In the genomic region with DNA sequence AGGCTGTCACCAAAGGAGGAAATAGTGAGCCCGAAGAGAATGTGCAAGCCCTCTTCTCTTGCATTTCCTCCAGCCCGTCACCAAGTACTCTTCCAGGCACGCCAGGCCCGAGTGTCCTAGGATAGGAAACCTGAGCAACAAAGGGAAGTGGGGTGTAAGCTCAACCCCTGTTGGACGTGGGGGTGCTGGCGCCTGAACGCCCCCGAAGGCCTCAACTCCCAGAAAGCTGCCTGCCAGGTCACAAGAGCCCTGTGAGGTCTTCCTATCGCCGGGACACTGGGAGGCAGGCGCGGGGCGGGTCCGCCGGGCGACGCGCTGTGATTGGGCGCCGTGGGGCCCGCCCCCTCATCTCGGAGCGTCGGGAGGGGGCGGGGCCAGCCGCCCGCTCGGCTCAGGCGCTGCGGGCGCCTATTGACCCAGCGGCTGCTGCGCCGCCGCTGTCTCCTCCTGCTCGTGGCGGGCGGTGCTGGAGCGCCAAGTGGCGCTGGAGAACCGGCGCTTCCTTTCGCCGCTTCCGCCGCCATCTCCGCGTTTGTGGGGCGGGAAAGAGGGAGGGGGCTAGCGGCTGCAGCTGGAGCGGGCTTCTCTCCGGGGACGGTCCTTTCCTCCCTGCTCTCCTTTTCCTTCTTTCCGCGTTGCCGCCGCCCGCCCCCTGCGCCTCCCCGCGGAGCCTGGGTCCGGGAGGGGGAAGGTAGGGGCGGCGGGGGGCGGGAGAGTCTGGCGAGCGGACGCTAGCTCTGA, we compare ENCODE assay signal across 1 cellular context.
TF ChIP-seq lines count a peak whose summit lies in the region.

No MANE protein-coding gene starts in this region.

TF ChIP-seq in HepG2, 621 proteins besides CTCF, POLR2A, EP300 and RAD21 (continued from another document and continues in another):
- TF ChIP-seq, protein P1, sequence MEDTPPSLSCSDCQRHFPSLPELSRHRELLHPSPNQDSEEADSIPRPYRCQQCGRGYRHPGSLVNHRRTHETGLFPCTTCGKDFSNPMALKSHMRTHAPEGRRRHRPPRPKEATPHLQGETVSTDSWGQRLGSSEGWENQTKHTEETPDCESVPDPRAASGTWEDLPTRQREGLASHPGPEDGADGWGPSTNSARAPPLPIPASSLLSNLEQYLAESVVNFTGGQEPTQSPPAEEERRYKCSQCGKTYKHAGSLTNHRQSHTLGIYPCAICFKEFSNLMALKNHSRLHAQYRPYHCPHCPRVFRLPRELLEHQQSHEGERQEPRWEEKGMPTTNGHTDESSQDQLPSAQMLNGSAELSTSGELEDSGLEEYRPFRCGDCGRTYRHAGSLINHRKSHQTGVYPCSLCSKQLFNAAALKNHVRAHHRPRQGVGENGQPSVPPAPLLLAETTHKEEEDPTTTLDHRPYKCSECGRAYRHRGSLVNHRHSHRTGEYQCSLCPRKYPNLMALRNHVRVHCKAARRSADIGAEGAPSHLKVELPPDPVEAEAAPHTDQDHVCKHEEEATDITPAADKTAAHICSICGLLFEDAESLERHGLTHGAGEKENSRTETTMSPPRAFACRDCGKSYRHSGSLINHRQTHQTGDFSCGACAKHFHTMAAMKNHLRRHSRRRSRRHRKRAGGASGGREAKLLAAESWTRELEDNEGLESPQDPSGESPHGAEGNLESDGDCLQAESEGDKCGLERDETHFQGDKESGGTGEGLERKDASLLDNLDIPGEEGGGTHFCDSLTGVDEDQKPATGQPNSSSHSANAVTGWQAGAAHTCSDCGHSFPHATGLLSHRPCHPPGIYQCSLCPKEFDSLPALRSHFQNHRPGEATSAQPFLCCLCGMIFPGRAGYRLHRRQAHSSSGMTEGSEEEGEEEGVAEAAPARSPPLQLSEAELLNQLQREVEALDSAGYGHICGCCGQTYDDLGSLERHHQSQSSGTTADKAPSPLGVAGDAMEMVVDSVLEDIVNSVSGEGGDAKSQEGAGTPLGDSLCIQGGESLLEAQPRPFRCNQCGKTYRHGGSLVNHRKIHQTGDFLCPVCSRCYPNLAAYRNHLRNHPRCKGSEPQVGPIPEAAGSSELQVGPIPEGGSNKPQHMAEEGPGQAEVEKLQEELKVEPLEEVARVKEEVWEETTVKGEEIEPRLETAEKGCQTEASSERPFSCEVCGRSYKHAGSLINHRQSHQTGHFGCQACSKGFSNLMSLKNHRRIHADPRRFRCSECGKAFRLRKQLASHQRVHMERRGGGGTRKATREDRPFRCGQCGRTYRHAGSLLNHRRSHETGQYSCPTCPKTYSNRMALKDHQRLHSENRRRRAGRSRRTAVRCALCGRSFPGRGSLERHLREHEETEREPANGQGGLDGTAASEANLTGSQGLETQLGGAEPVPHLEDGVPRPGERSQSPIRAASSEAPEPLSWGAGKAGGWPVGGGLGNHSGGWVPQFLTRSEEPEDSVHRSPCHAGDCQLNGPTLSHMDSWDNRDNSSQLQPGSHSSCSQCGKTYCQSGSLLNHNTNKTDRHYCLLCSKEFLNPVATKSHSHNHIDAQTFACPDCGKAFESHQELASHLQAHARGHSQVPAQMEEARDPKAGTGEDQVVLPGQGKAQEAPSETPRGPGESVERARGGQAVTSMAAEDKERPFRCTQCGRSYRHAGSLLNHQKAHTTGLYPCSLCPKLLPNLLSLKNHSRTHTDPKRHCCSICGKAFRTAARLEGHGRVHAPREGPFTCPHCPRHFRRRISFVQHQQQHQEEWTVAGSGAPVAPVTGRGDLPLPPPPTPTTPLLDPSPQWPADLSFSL (CRISPR knock-in tag; IDR thresholded peaks at IDR 0.05) = no peak
- TF ChIP-seq MAFG (CRISPR knock-in tag; IDR thresholded peaks at IDR 0.05) (no peak), HOXA9 (CRISPR knock-in tag; IDR thresholded peaks at IDR 0.05; ENCODE audit: borderline replicate concordance) (no peak), JUNB (CRISPR knock-in tag; IDR thresholded peaks at IDR 0.05; ENCODE audit: borderline replicate concordance) (no peak), ZMAT3 (CRISPR knock-in tag; conservative IDR thresholded peaks at IDR 0.05) (0 out of 2 replicates have a peak, but pooled peaks have one; percentile 28), KDM5B (CRISPR knock-in tag; IDR thresholded peaks at IDR 0.05; ENCODE audit: borderline replicate concordance) (peak; percentile 72; the same call in 1 of the 2 replicates), ATAD3A (CRISPR knock-in tag; IDR thresholded peaks at IDR 0.05) (0 out of 2 replicates have a peak, but pooled peaks have one; percentile 28), NR2C2 (CRISPR knock-in tag; IDR thresholded peaks at IDR 0.05; ENCODE audit: borderline replicate concordance) (peak; percentile 45; the same call in 1 of the 2 replicates), ZNF383 (CRISPR knock-in tag; IDR thresholded peaks at IDR 0.05; ENCODE audit: borderline replicate concordance) (no peak), ZNF296 (CRISPR knock-in tag; conservative IDR thresholded peaks at IDR 0.05) (no peak), GABPA (IDR thresholded peaks at IDR 0.05; ENCODE audit: low read depth, low read length) (no peak), GABPA (CRISPR knock-in tag; IDR thresholded peaks at IDR 0.05; ENCODE audit: low read depth) (peak; percentile 18; the same call in 1 of the 2 replicates), RARA (CRISPR knock-in tag; IDR thresholded peaks at IDR 0.05) (no peak), EHMT2 (IDR thresholded peaks at IDR 0.05; ENCODE audit: borderline replicate concordance, low read depth, low read length) (no peak; the same call in 1 of the 2 replicates), CEBPG (CRISPR knock-in tag; IDR thresholded peaks at IDR 0.05) (peak; percentile 3; the same call in 1 of the 2 replicates), ZNF569 (CRISPR knock-in tag; IDR thresholded peaks at IDR 0.05; ENCODE audit: borderline replicate concordance) (0 out of 2 replicates have a peak, but pooled peaks have one; percentile 9)
- TF ChIP-seq, protein P2, sequence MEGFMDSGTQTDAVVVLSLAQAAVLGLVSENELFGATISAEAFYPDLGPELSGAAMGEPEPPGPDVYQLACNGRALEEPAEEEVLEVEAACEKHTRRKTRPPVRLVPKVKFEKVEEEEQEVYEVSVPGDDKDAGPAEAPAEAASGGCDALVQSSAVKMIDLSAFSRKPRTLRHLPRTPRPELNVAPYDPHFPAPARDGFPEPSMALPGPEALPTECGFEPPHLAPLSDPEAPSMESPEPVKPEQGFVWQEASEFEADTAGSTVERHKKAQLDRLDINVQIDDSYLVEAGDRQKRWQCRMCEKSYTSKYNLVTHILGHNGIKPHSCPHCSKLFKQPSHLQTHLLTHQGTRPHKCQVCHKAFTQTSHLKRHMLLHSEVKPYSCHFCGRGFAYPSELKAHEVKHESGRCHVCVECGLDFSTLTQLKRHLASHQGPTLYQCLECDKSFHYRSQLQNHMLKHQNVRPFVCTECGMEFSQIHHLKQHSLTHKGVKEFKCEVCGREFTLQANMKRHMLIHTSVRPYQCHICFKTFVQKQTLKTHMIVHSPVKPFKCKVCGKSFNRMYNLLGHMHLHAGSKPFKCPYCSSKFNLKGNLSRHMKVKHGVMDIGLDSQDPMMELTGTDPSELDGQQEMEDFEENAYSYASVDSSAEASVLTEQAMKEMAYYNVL (CRISPR knock-in tag; IDR thresholded peaks at IDR 0.05; ENCODE audit: borderline replicate concordance) = 0 out of 2 replicates have a peak, but pooled peaks have one; percentile 45
- TF ChIP-seq, protein P3, sequence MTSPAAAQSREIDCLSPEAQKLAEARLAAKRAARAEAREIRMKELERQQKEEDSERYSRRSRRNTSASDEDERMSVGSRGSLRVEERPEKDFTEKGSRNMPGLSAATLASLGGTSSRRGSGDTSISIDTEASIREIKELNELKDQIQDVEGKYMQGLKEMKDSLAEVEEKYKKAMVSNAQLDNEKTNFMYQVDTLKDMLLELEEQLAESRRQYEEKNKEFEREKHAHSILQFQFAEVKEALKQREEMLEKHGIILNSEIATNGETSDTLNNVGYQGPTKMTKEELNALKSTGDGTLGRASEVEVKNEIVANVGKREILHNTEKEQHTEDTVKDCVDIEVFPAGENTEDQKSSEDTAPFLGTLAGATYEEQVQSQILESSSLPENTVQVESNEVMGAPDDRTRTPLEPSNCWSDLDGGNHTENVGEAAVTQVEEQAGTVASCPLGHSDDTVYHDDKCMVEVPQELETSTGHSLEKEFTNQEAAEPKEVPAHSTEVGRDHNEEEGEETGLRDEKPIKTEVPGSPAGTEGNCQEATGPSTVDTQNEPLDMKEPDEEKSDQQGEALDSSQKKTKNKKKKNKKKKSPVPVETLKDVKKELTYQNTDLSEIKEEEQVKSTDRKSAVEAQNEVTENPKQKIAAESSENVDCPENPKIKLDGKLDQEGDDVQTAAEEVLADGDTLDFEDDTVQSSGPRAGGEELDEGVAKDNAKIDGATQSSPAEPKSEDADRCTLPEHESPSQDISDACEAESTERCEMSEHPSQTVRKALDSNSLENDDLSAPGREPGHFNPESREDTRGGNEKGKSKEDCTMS (CRISPR knock-in tag; conservative IDR thresholded peaks at IDR 0.05) = no peak
- TF ChIP-seq, protein P4, sequence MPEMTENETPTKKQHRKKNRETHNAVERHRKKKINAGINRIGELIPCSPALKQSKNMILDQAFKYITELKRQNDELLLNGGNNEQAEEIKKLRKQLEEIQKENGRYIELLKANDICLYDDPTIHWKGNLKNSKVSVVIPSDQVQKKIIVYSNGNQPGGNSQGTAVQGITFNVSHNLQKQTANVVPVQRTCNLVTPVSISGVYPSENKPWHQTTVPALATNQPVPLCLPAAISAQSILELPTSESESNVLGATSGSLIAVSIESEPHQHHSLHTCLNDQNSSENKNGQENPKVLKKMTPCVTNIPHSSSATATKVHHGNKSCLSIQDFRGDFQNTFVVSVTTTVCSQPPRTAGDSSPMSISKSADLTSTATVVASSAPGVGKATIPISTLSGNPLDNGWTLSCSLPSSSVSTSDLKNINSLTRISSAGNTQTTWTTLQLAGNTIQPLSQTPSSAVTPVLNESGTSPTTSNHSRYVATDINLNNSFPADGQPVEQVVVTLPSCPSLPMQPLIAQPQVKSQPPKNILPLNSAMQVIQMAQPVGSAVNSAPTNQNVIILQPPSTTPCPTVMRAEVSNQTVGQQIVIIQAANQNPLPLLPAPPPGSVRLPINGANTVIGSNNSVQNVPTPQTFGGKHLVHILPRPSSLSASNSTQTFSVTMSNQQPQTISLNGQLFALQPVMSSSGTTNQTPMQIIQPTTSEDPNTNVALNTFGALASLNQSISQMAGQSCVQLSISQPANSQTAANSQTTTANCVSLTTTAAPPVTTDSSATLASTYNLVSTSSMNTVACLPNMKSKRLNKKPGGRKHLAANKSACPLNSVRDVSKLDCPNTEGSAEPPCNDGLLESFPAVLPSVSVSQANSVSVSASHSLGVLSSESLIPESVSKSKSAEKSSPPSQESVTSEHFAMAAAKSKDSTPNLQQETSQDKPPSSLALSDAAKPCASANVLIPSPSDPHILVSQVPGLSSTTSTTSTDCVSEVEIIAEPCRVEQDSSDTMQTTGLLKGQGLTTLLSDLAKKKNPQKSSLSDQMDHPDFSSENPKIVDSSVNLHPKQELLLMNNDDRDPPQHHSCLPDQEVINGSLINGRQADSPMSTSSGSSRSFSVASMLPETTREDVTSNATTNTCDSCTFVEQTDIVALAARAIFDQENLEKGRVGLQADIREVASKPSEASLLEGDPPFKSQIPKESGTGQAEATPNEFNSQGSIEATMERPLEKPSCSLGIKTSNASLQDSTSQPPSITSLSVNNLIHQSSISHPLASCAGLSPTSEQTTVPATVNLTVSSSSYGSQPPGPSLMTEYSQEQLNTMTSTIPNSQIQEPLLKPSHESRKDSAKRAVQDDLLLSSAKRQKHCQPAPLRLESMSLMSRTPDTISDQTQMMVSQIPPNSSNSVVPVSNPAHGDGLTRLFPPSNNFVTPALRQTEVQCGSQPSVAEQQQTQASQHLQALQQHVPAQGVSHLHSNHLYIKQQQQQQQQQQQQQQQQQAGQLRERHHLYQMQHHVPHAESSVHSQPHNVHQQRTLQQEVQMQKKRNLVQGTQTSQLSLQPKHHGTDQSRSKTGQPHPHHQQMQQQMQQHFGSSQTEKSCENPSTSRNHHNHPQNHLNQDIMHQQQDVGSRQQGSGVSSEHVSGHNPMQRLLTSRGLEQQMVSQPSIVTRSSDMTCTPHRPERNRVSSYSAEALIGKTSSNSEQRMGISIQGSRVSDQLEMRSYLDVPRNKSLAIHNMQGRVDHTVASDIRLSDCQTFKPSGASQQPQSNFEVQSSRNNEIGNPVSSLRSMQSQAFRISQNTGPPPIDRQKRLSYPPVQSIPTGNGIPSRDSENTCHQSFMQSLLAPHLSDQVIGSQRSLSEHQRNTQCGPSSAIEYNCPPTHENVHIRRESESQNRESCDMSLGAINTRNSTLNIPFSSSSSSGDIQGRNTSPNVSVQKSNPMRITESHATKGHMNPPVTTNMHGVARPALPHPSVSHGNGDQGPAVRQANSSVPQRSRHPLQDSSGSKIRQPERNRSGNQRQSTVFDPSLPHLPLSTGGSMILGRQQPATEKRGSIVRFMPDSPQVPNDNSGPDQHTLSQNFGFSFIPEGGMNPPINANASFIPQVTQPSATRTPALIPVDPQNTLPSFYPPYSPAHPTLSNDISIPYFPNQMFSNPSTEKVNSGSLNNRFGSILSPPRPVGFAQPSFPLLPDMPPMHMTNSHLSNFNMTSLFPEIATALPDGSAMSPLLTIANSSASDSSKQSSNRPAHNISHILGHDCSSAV (CRISPR knock-in tag; IDR thresholded peaks at IDR 0.05; ENCODE audit: borderline replicate concordance) = no peak
- TF ChIP-seq, protein P5, sequence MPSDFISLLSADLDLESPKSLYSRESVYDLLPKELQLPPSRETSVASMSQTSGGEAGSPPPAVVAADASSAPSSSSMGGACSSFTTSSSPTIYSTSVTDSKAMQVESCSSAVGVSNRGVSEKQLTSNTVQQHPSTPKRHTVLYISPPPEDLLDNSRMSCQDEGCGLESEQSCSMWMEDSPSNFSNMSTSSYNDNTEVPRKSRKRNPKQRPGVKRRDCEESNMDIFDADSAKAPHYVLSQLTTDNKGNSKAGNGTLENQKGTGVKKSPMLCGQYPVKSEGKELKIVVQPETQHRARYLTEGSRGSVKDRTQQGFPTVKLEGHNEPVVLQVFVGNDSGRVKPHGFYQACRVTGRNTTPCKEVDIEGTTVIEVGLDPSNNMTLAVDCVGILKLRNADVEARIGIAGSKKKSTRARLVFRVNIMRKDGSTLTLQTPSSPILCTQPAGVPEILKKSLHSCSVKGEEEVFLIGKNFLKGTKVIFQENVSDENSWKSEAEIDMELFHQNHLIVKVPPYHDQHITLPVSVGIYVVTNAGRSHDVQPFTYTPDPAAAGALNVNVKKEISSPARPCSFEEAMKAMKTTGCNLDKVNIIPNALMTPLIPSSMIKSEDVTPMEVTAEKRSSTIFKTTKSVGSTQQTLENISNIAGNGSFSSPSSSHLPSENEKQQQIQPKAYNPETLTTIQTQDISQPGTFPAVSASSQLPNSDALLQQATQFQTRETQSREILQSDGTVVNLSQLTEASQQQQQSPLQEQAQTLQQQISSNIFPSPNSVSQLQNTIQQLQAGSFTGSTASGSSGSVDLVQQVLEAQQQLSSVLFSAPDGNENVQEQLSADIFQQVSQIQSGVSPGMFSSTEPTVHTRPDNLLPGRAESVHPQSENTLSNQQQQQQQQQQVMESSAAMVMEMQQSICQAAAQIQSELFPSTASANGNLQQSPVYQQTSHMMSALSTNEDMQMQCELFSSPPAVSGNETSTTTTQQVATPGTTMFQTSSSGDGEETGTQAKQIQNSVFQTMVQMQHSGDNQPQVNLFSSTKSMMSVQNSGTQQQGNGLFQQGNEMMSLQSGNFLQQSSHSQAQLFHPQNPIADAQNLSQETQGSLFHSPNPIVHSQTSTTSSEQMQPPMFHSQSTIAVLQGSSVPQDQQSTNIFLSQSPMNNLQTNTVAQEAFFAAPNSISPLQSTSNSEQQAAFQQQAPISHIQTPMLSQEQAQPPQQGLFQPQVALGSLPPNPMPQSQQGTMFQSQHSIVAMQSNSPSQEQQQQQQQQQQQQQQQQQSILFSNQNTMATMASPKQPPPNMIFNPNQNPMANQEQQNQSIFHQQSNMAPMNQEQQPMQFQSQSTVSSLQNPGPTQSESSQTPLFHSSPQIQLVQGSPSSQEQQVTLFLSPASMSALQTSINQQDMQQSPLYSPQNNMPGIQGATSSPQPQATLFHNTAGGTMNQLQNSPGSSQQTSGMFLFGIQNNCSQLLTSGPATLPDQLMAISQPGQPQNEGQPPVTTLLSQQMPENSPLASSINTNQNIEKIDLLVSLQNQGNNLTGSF (CRISPR knock-in tag; IDR thresholded peaks at IDR 0.05) = no peak
- TF ChIP-seq, protein P6, sequence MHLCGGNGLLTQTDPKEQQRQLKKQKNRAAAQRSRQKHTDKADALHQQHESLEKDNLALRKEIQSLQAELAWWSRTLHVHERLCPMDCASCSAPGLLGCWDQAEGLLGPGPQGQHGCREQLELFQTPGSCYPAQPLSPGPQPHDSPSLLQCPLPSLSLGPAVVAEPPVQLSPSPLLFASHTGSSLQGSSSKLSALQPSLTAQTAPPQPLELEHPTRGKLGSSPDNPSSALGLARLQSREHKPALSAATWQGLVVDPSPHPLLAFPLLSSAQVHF (CRISPR knock-in tag; IDR thresholded peaks at IDR 0.05) = no peak
